20 cellular contexts compared by ENCODE assay signal in genomic region chr20:49149281-49150045, GRCh38. TPM values are rescaled to one million over a fixed set of nuclear protein-coding genes. Genes with fewer than 3 reads are reported as not detected.
DNase-seq lines count a peak whose midpoint lies in the region; ATAC-seq and TF ChIP-seq lines count a peak whose summit lies in the region.
"Had no signal": no experiment of that assay in that cellular context is flagged by ENCODE, and none has a peak within 500 bp of the region (broad histone marks: within the 10 kb centered on the region; RNA-seq: fewer than 3 reads in every experiment).

No MANE protein-coding gene starts in this region.

- peak overlapping the region; percentile 7 for H3K27ac Mint-ChIP-seq in activated CD4-positive, alpha-beta T cell treated with anti-CD3 and anti-CD28 coated beads, Interleukin-2, amount 10 ng/mL, durations not matched to agents 24 days and 14 days
- peak overlapping the region; percentile 68 for H3K27ac Mint-ChIP-seq in CD8-positive, alpha-beta T cell
- H3K27ac Mint-ChIP-seq in nephron = peak overlapping the region in 2 of 3 experiments; percentile 41 to 73

- H3K27ac ChIP-seq in CD8-positive, alpha-beta T cell (ENCODE audit: low read depth, low read length) = no peak overlapping the region
- H3K27ac ChIP-seq: A549, esophagus muscularis mucosa, stomach, upper lobe of right lung had no signal

- H3K27me3 Mint-ChIP-seq in activated CD4-positive, alpha-beta T cell treated with anti-CD3 and anti-CD28 coated beads, Interleukin-2, amount 10 ng/mL, durations not matched to agents 24 days and 14 days = no peaks in the 10 kb centered on the region
- H3K27me3 Mint-ChIP-seq in CD8-positive, alpha-beta T cell (ENCODE audit: low read depth) = no peaks in the 10 kb centered on the region
- no peaks in the 10 kb centered on the region for H3K27me3 Mint-ChIP-seq in nephron (ENCODE audit: low read depth)

- peaks cover 49% of the 10 kb centered on the region for H3K36me3 Mint-ChIP-seq in activated CD4-positive, alpha-beta T cell treated with anti-CD3 and anti-CD28 coated beads, Interleukin-2, amount 10 ng/mL, durations not matched to agents 24 days and 14 days (ENCODE audit: low read depth)
- peaks cover 73% of the 10 kb centered on the region for H3K36me3 Mint-ChIP-seq in CD8-positive, alpha-beta T cell
- peaks cover 54% of the 10 kb centered on the region for H3K36me3 Mint-ChIP-seq in nephron (ENCODE audit: low read depth)

- POLR2A ChIA-PET in CD8-positive, alpha-beta T cell (lab: Charles Lee) = no interaction called here

- no peak for TF ChIP-seq CTCF in CD8-positive, alpha-beta T cell (IDR thresholded peaks at IDR 0.05)
- no peak for TF ChIP-seq CTCF in nephron (IDR thresholded peaks at IDR 0.05; ENCODE audit: unreplicated experiment in 3 of 3)

- ATAC-seq in CD8-positive, alpha-beta T cell = no peak
- ATAC-seq: A549, right cardiac atrium, upper lobe of right lung had no signal

- H3K4me3 ChIP-seq in CD8-positive, alpha-beta T cell (ENCODE audit: low read depth, low read length) = no peak overlapping the region
- no peak overlapping the region for H3K4me3 ChIP-seq in H7 (ENCODE audit: insufficient read depth, low read depth, low read length)
- H3K4me3 ChIP-seq: A549, cardiac muscle cell, esophagus muscularis mucosa, MG63, stomach, upper lobe of right lung had no signal

- CTCF ChIA-PET in CD8-positive, alpha-beta T cell (lab: Charles Lee) = no interaction called here

- H3K4me1 ChIP-seq in CD8-positive, alpha-beta T cell (ENCODE audit: insufficient read depth, low read length) = no peaks in the 10 kb centered on the region
- H3K4me1 ChIP-seq: A549, upper lobe of right lung had no signal

- peaks cover 8% of the 10 kb centered on the region for H3K4me1 Mint-ChIP-seq in activated CD4-positive, alpha-beta T cell treated with anti-CD3 and anti-CD28 coated beads, Interleukin-2, amount 10 ng/mL, durations not matched to agents 24 days and 14 days
- peaks cover 20% of the 10 kb centered on the region for H3K4me1 Mint-ChIP-seq in CD8-positive, alpha-beta T cell (ENCODE audit: low read depth)
- peaks cover 30% of the 10 kb centered on the region for H3K4me1 Mint-ChIP-seq in nephron

- DNase-seq in activated CD4-positive, alpha-beta T cell treated with anti-CD3 and anti-CD28 coated beads, Interleukin-2, amount 10 ng/mL, durations not matched to agents 24 days and 14 days = no peak
- no peak for DNase-seq in activated CD4-positive, alpha-beta T cell treated with anti-CD3 and anti-CD28 coated beads for 1 hour
- no peak for DNase-seq in CD8-positive, alpha-beta T cell
- DNase-seq in astrocyte of the hippocampus (ENCODE audit: low read depth, low spot score) (peak; percentile 31), H7 (no peak), NOMO-1 (lab: John Stamatoyannopoulos, UW; ENCODE audit: unreplicated experiment in 2 of 2) (no peak), anterior cingulate cortex (lab: John Stamatoyannopoulos, UW) (no peak)
- DNase-seq: activated naive CD4-positive, alpha-beta T cell treated with anti-CD3 and anti-CD28 coated beads, Interleukin-2, amount 50 U/mL, for 16 hours; MG63; NCI-H1694 treated with DMSO at 0.1 percent for 48 hours; NCI-H446; right cardiac atrium; SHP77 treated with DMSO at 0.1 percent for 48 hours; stomach; T-helper 2 cell; upper lobe of right lung had no signal

- H3K9me3 Mint-ChIP-seq in activated CD4-positive, alpha-beta T cell treated with anti-CD3 and anti-CD28 coated beads, Interleukin-2, amount 10 ng/mL, durations not matched to agents 24 days and 14 days = no peaks in the 10 kb centered on the region
- H3K9me3 Mint-ChIP-seq in CD8-positive, alpha-beta T cell = no peaks in the 10 kb centered on the region
- H3K9me3 Mint-ChIP-seq in nephron = no peaks in the 10 kb centered on the region

- intact Hi-C loops in activated CD4-positive, alpha-beta T cell treated with anti-CD3 and anti-CD28 coated beads, Interleukin-2, amount 10 ng/mL, durations not matched to agents 24 days and 14 days (cut with micrococcal nuclease) = no loop called here
- intact Hi-C loops in CD8-positive, alpha-beta T cell (cut with DNase I, micrococcal nuclease) = loop anchor here in 1 of 2 experiments (10.0 kb wide), 1 partner anchor 525 kb away; no protein-coding TSS in a partner anchor

- H3K27me3 ChIP-seq in CD8-positive, alpha-beta T cell (ENCODE audit: insufficient read depth, low read length) = no peaks in the 10 kb centered on the region
- H3K27me3 ChIP-seq in H7 (ENCODE audit: control insufficient read depth, insufficient read depth, low read length) = no peaks in the 10 kb centered on the region
- H3K27me3 ChIP-seq: cardiac muscle cell, esophagus muscularis mucosa, MG63, stomach, upper lobe of right lung had no signal

- H3K9me3 ChIP-seq in CD8-positive, alpha-beta T cell (ENCODE audit: low read length) = no peaks in the 10 kb centered on the region
- H3K9me3 ChIP-seq: A549, esophagus muscularis mucosa, MG63, stomach, upper lobe of right lung had no signal

- peaks cover 29% of the 10 kb centered on the region for H3K36me3 ChIP-seq in CD8-positive, alpha-beta T cell (ENCODE audit: insufficient read depth, low read length)
- peaks cover 12% of the 10 kb centered on the region for H3K36me3 ChIP-seq in H7 (replicated peaks; ENCODE audit: control insufficient read depth, insufficient read depth, low read length)

- H3K4me3 Mint-ChIP-seq in activated CD4-positive, alpha-beta T cell treated with anti-CD3 and anti-CD28 coated beads, Interleukin-2, amount 10 ng/mL, durations not matched to agents 24 days and 14 days = no peak overlapping the region
- H3K4me3 Mint-ChIP-seq in CD8-positive, alpha-beta T cell = no peak overlapping the region
- no peak overlapping the region for H3K4me3 Mint-ChIP-seq in nephron

RNA-seq across cellular contexts. Expression of gene STAU1, which starts 38.7 kb away (rescaled TPM):
- 73.5 and 73.7 TPM in 2 replicates for total RNA-seq in activated CD4-positive, alpha-beta T cell treated with anti-CD3 and anti-CD28 coated beads, Interleukin-2, amount 10 ng/mL, durations not matched to agents 24 days and 14 days
- 10 to 100 TPM; 74.6 to 76.3 TPM for total RNA-seq in CD8-positive, alpha-beta T cell
- 56.5 and 70.1 TPM in 2 replicates for total RNA-seq in H7 (2014; rRNA removed; shearing (Covaris generic))

Comparison
In these comparisons a context has a peak if more than half of its experiments do, and no peak if none do; other contexts are left out.
1. H3K27ac Mint-ChIP-seq: peak in every context shown above with its lines; median percentile 68 in CD8-positive, alpha-beta T cell; 57 in nephron; 7 in activated CD4-positive, alpha-beta T cell treated with anti-CD3 and anti-CD28 coated beads, Interleukin-2, amount 10 ng/mL, durations not matched to agents 24 days and 14 days.